Comparison of ENCODE assay signal across 8 cellular contexts in the genomic region with DNA sequence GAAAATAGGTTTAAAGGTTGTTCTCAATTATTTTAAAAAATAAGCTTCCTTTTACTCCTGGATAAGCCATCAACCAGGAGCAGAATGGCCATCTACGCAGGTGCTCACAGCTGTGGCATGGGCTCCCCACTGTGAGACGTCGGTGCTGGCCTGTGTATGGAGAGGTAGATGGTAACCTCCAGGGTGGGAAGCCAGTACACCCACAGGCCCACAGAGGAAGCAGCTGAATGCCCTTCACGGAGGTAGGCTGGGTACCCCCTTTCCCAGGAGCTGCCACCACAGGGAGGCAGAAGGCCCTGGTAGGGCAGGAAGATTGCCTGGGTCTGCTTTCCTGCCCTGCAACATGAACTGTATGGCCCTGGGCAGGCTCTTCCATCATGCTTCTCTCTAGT. TPM values are rescaled to one million over a fixed set of nuclear protein-coding genes. Genes with fewer than 3 reads are reported as not detected.
DNase-seq lines count a peak whose midpoint lies in the region; ATAC-seq and TF ChIP-seq lines count a peak whose summit lies in the region.
"Not testable (repeated sequence)": the region's sequence is repeated elsewhere in the genome, so short reads cannot be mapped to it uniquely, and the experiment has no call there.
"Had no signal": no experiment of that assay in that cellular context is flagged by ENCODE, and none has a peak within 500 bp of the region (broad histone marks: within the 10 kb centered on the region; RNA-seq: fewer than 3 reads in every experiment).

No MANE protein-coding gene starts in this region.

- H3K4me1 ChIP-seq in KMS-11 (ENCODE audit: low read depth, poor library complexity, severe bottlenecking), result not testable (repeated sequence)

- H2AFZ ChIP-seq in KMS-11 (ENCODE audit: low read depth), result not testable (repeated sequence)

- H3K27me3 Mint-ChIP-seq in CD4-positive, alpha-beta T cell; effector memory CD8-positive, alpha-beta T cell: not testable (repeated sequence)

- intact Hi-C loops in CD4-positive, alpha-beta T cell (cut with DNase I, micrococcal nuclease), result loop anchor here in 1 of 2 experiments (10.0 kb wide), 1 partner anchor 222 kb away; a partner anchor contains a TSS

- H3K9ac ChIP-seq in KMS-11, result not testable (repeated sequence)

- not testable (repeated sequence) for H3K27ac ChIP-seq in CD4-positive, alpha-beta T cell (ENCODE audit: low read depth, low read length); KMS-11
- H3K27ac ChIP-seq in VCaP, result peak overlapping the region; percentile 47; the same call in 1 of the 2 replicates

- not testable (repeated sequence) for H3K79me2 ChIP-seq in KMS-11 (ENCODE audit: insufficient read depth, low read depth)

- H3K36me3 Mint-ChIP-seq in CD4-positive, alpha-beta T cell (ENCODE audit: low read depth), result peaks cover 87% of the 10 kb centered on the region
- not testable (repeated sequence) for H3K36me3 Mint-ChIP-seq in activated naive CD4-positive, alpha-beta T cell treated with anti-CD3 and anti-CD28 coated beads, Interleukin-2, amount 50 U/mL, for 72 hours
- peaks cover 22% of the 10 kb centered on the region for H3K36me3 Mint-ChIP-seq in effector memory CD8-positive, alpha-beta T cell (ENCODE audit: insufficient read depth)

- H3K4me1 Mint-ChIP-seq in CD4-positive, alpha-beta T cell (ENCODE audit: low read depth), result peaks cover 58% of the 10 kb centered on the region
- H3K4me1 Mint-ChIP-seq in effector memory CD8-positive, alpha-beta T cell (ENCODE audit: low read depth in 2 of 2), result peaks cover 13 to 26% of the 10 kb centered on the region in 2 donors

- POLR2A ChIA-PET in CD4-positive, alpha-beta T cell (lab: Charles Lee), result interaction anchor here (3.6 kb wide), 1 partner anchor 12 kb away, joined by 12 read pairs; no protein-coding TSS in a partner anchor

- H3K9me3 ChIP-seq in CD4-positive, alpha-beta T cell (ENCODE audit: control insufficient read depth, low read length), result not testable (repeated sequence)

- CTCF ChIA-PET in CD4-positive, alpha-beta T cell (lab: Charles Lee), result not testable (repeated sequence)

- not testable (repeated sequence) for H3K4me3 ChIP-seq in KMS-11 (IDR thresholded peaks at IDR 0.05; ENCODE audit: insufficient read depth, low read depth, low read length)

- H3K27ac Mint-ChIP-seq in CD4-positive, alpha-beta T cell, result peak overlapping the region; percentile 48
- H3K27ac Mint-ChIP-seq in activated naive CD4-positive, alpha-beta T cell treated with anti-CD3 and anti-CD28 coated beads, Interleukin-2, amount 50 U/mL, for 72 hours, result peak overlapping the region in 1 of 2 donors; percentile 68
- H3K27ac Mint-ChIP-seq in effector memory CD8-positive, alpha-beta T cell, result peak overlapping the region; percentile 24 to 32

- not testable (repeated sequence) for H3K9me3 Mint-ChIP-seq in CD4-positive, alpha-beta T cell; activated naive CD4-positive, alpha-beta T cell treated with anti-CD3 and anti-CD28 coated beads, Interleukin-2, amount 50 U/mL, for 72 hours; effector memory CD8-positive, alpha-beta T cell

- not testable (repeated sequence) for H3K4me2 ChIP-seq in KMS-11

- not testable (repeated sequence) for H3K36me3 ChIP-seq in KMS-11 (ENCODE audit: insufficient read depth)

- not testable (repeated sequence) for H3K27me3 ChIP-seq in CD4-positive, alpha-beta T cell (ENCODE audit: control insufficient read depth, insufficient read depth, low read length); KMS-11 (ENCODE audit: insufficient read depth, low read depth)

- not testable (repeated sequence) for ATAC-seq in CD4-positive, alpha-beta T cell (ENCODE audit: poor library complexity); effector memory CD8-positive, alpha-beta T cell (replicated peaks)
- peak; percentile 24 to 47 for ATAC-seq in activated naive CD4-positive, alpha-beta T cell treated with anti-CD3 and anti-CD28 coated beads, Interleukin-2, amount 50 U/mL, for 72 hours
- peak; percentile 2 for ATAC-seq in left lobe of liver
- peak; percentile 29 for ATAC-seq in stimulated activated naive CD8-positive, alpha-beta T cell treated with anti-CD3 and anti-CD28 coated beads, Interleukin-15, Interleukin-2, amounts not matched to agents 100 U/mL and 50 U/mL, for 24 hours

- not testable (repeated sequence) for DNase-seq in CD4-positive, alpha-beta T cell; activated naive CD4-positive, alpha-beta T cell treated with anti-CD3 and anti-CD28 coated beads, Interleukin-2, amount 50 U/mL, for 72 hours (ENCODE audit: low spot score in 2 of 2); effector memory CD8-positive, alpha-beta T cell; stimulated activated naive CD8-positive, alpha-beta T cell treated with anti-CD3 and anti-CD28 coated beads, Interleukin-15, Interleukin-2, amounts not matched to agents 100 U/mL and 50 U/mL, for 24 hours
- peak; percentile 44 for DNase-seq in left lobe of liver (ENCODE audit: low spot score)

- TF ChIP-seq CTCF in CD4-positive, alpha-beta T cell (IDR thresholded peaks at IDR 0.05), result peak; percentile 50
- TF ChIP-seq CTCF in KMS-11 (conservative IDR thresholded peaks at IDR 0.05; ENCODE audit: low read depth, low read length), result peak; percentile 4; the same call in 1 of the 2 replicates
- TF ChIP-seq CTCF in VCaP (conservative IDR thresholded peaks at IDR 0.05), result 0 out of 2 replicates have a peak, but pooled peaks have one; percentile 21

- H4K20me1 ChIP-seq in KMS-11 (ENCODE audit: insufficient read depth), result not testable (repeated sequence)

- peak overlapping the region; percentile 22 for H3K4me3 Mint-ChIP-seq in CD4-positive, alpha-beta T cell
- H3K4me3 Mint-ChIP-seq in effector memory CD8-positive, alpha-beta T cell, result not testable (repeated sequence)

RNA-seq across cellular contexts. Expression of a gene that starts 30.4 kb away (rescaled TPM):
- total RNA-seq in CD4-positive, alpha-beta T cell, result not detected
- not detected for total RNA-seq in activated naive CD4-positive, alpha-beta T cell treated with anti-CD3 and anti-CD28 coated beads, Interleukin-2, amount 50 U/mL, for 72 hours
- total RNA-seq in left lobe of liver, result not detected
- total RNA-seq: GM12878 had no signal
